ENCODE assay signal across 24 cellular contexts in the genomic region with DNA sequence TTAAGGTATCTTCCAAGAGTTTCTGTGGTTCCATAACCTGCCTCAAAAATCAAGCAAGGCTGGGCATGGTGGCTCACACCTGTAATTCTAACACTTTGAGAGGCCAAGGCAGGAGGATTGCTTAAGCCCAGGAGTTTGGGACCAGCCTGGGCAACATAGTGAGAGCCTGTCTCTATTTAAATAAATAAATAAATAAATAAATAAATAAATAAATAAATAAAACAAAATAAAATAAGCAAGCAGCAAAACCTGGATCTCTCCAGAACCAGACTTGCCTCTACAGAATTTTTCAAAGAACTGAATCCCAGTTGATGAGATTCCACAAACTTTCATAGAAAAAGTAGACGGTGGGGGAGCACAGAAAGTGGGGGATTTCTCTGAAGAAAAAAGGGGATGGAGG.
"Had no signal": no experiment of that assay in that cellular context is flagged by ENCODE, and none has a peak within 500 bp of the region (broad histone marks: within the 10 kb centered on the region; RNA-seq: fewer than 3 reads in every experiment).

No MANE protein-coding gene starts in this region.

- H3K4me3 ChIP-seq: dorsolateral prefrontal cortex, heart left ventricle, neural progenitor cell, ovary, right atrium auricular region, sigmoid colon, skin epidermis, testis, tibial nerve had no signal

- FAIRE-seq: endometrium, frontal cortex, islet of Langerhans had no signal

- H3K27me3 ChIP-seq: dorsolateral prefrontal cortex, heart left ventricle, neural progenitor cell, ovary, right atrium auricular region, sigmoid colon, testis, tibial nerve had no signal

- H3K27me3 Mint-ChIP-seq: stimulated activated naive B cell treated with anti-CD40 and anti-IgM and Interleukin-4, amounts not matched to agents 10 μg/mL and 1 μg/mL and 100 μg/mL, for 72 hours; stimulated activated naive CD8-positive, alpha-beta T cell treated with anti-CD3 and anti-CD28 coated beads, Interleukin-15, amount 100 ng/mL, for 72 hours had no signal

- ATAC-seq: esophagus mucosa; heart left ventricle; left lobe of liver; natural killer cell; stimulated activated naive B cell treated with anti-CD40 and anti-IgM and Interleukin-4, amounts not matched to agents 10 μg/mL and 1 μg/mL and 100 μg/mL, for 72 hours; stimulated activated naive CD8-positive, alpha-beta T cell treated with anti-CD3 and anti-CD28 coated beads, Interleukin-15, amount 100 ng/mL, for 72 hours had no signal

- H3K4me3 Mint-ChIP-seq: natural killer cell; neural progenitor cell; stimulated activated naive B cell treated with anti-CD40 and anti-IgM and Interleukin-4, amounts not matched to agents 10 μg/mL and 1 μg/mL and 100 μg/mL, for 72 hours; stimulated activated naive CD8-positive, alpha-beta T cell treated with anti-CD3 and anti-CD28 coated beads, Interleukin-15, amount 100 ng/mL, for 72 hours had no signal

- H3K4me2 ChIP-seq: neural progenitor cell had no signal

- H3K36me3 ChIP-seq: ovary, right atrium auricular region, sigmoid colon had no signal

- H3K27ac ChIP-seq: heart left ventricle, neural progenitor cell, ovary, right atrium auricular region, sigmoid colon, skin epidermis had no signal

- H3K9ac ChIP-seq: neural progenitor cell had no signal

- DNase-seq: cortex of kidney; dorsolateral prefrontal cortex; effector CD8-positive, alpha-beta T cell; heart left ventricle; hypothalamus; mammary epithelial cell; natural killer cell; nucleus accumbens; ovary; sigmoid colon; stimulated activated CD4-positive, alpha-beta T cell treated with anti-CD3 and anti-CD28 coated beads, Interleukin-2, amount 100 ng/mL, for 24 hours; stimulated activated CD4-positive, alpha-beta T cell treated with anti-CD3 and anti-CD28 coated beads, Interleukin-4, amount 100 ng/mL, for 4 hours; stimulated activated naive B cell treated with anti-CD40 and anti-IgM and Interleukin-4, amounts not matched to agents 10 μg/mL and 1 μg/mL and 100 μg/mL, for 72 hours; stimulated activated naive CD8-positive, alpha-beta T cell treated with anti-CD3 and anti-CD28 coated beads, Interleukin-15, amount 100 ng/mL, for 72 hours had no signal

- H3K9me3 ChIP-seq: ovary, sigmoid colon, testis had no signal

- H3K27ac Mint-ChIP-seq: natural killer cell; neural progenitor cell; stimulated activated naive CD8-positive, alpha-beta T cell treated with anti-CD3 and anti-CD28 coated beads, Interleukin-15, amount 100 ng/mL, for 72 hours had no signal
